In the genomic region with DNA sequence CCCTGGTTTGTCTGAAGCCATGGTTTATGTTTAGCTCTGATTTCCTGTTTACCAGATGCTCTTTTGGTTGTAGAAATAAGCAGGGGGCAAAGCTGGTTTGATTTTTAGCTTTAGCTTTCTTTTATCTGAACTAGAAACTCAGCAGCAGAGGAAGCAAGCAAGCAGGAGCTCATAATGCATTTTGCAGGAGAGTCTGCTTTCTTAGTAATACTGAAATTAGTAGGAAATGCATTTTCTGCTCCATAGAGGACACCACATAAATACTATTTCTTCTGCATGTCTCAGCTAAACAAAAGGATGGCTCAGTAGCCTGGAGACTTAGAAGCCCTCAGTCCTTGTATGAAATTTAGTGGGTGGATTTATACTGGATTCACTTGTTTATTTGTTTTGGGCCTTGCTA, we compare ENCODE assay signal across 22 cellular contexts. TPM values are rescaled to one million over a fixed set of nuclear protein-coding genes. Genes with fewer than 3 reads are reported as not detected.
"Had no signal": no experiment of that assay in that cellular context is flagged by ENCODE, and none has a peak within 500 bp of the region (broad histone marks: within the 10 kb centered on the region; RNA-seq: fewer than 3 reads in every experiment).

No MANE protein-coding gene starts in this region.

- H3K4me1 ChIP-seq: breast epithelium, gastrocnemius medialis, neural progenitor cell, right lobe of liver, testis had no signal

- ATAC-seq: esophagus mucosa, gastrocnemius medialis, heart left ventricle, left lung, right lobe of liver had no signal

- H3K9me3 Mint-ChIP-seq: neural progenitor cell had no signal

- H3K9me3 ChIP-seq: adrenal gland, breast epithelium, gastrocnemius medialis, heart left ventricle, left lung, ovary, right lobe of liver, testis, upper lobe of left lung had no signal

- H3K27ac Mint-ChIP-seq: neural progenitor cell had no signal

- H3K27me3 ChIP-seq: adrenal gland, breast epithelium, gastrocnemius medialis, heart left ventricle, left lung, neural progenitor cell, ovary, right lobe of liver, testis, upper lobe of left lung had no signal

- H3K27ac ChIP-seq: adrenal gland, breast epithelium, gastrocnemius medialis, neural progenitor cell, ovary, right lobe of liver, testis had no signal

- H3K4me1 Mint-ChIP-seq: neural progenitor cell had no signal

- H3K36me3 ChIP-seq: breast epithelium, ovary had no signal

- H2AFZ ChIP-seq: neural progenitor cell had no signal

- H3K9ac ChIP-seq: neural progenitor cell had no signal

- H3K4me3 Mint-ChIP-seq: neural progenitor cell had no signal

- H3K4me2 ChIP-seq: neural progenitor cell had no signal

- DNase-seq: activated naive CD4-positive, alpha-beta T cell treated with anti-CD3 and anti-CD28 coated beads, Interleukin-2, amount 50 U/mL, for 16 hours; adrenal gland; cerebellar nuclear complex; effector CD8-positive, alpha-beta T cell; gastrocnemius medialis; heart left ventricle; left lung; ovary; right lobe of liver; small intestine; stimulated activated CD4-positive, alpha-beta T cell treated with anti-CD3 and anti-CD28 coated beads, Interleukin-15, amount 100 ng/mL, for 24 hours; stimulated activated CD4-positive, alpha-beta T cell treated with anti-CD3 and anti-CD28 coated beads, Interleukin-2, amount 100 ng/mL, for 48 hours; SW 1271; T1000; testis; upper lobe of left lung had no signal

- FAIRE-seq: astrocyte, small intestine had no signal

- H3K4me3 ChIP-seq: adrenal gland, breast epithelium, gastrocnemius medialis, heart left ventricle, left lung, neural progenitor cell, ovary, right lobe of liver, testis, upper lobe of left lung had no signal

RNA-seq across cellular contexts. Expression of a gene that starts 57.0 kb away (rescaled TPM):
- total RNA-seq: lung microvascular endothelial cell, pulmonary artery endothelial cell had no signal
